In the genomic region with DNA sequence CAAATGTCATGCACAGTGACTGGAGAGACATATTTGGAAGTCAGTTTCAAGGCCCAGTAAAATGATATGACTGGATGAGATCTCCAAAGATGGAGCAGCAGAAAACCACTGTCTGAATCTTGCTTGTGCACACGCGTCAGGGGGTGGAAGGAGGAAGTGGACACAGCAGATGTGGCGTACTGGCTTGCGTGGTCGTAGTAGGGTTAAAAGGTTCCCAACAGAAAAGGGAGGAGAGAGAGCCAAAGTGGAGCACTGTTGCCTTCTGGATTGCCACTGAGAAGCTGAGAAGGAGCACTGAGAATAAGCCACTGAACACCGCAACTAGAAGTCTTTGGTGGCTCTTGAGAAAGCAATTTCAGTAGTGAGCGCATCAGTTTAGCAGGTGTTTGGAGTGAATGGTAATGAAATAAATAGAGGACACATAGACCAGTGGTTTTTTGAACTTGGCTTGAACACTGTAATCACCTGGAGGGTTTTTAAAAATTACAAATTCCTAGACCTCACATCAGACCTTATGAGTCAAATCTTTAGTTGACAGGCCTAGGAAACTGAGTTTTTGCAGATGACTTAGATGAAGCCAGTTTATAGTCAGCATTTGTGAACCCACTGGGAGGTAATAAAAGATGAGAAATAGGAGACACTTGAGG, we compare ENCODE assay signal across 12 cellular contexts.
A peak's percentile ranks its signal among the peaks of the same experiment; 100 is the strongest.
DNase-seq lines count a peak whose midpoint lies in the region; ATAC-seq and TF ChIP-seq lines count a peak whose summit lies in the region.
"Had no signal": no experiment of that assay in that cellular context is flagged by ENCODE, and none has a peak within 500 bp of the region (broad histone marks: within the 10 kb centered on the region; RNA-seq: fewer than 3 reads in every experiment).

No MANE protein-coding gene starts in this region.

- peak; percentile 35 for ATAC-seq in GM19395 (IDR thresholded peaks at IDR 0.05; ENCODE audit: unreplicated experiment)
- ATAC-seq in central memory CD8-positive, alpha-beta T cell (replicated peaks; ENCODE audit: extremely low read depth, poor library complexity, severe bottlenecking) = no peak
- ATAC-seq: body of pancreas had no signal

- in situ Hi-C loops in transverse colon (cut with MboI; ENCODE audit: low pct_ligation_motif_present in 1 of 4, low pct_unique_long_range_greater_than_20kb in 1 of 4, low sequenced_read_pairs in 3 of 4) = no loop called here

- CTCF ChIA-PET in CD8-positive, alpha-beta memory T cell (lab: Charles Lee) = interaction anchor here (0.8 to 2.1 kb wide), 5 partner anchors 24 to 299 kb away, joined by 3 to 15 read pairs (median 6); a partner anchor contains a TSS

- peak overlapping the region; percentile 84 to 98 (median 90) for H3K27ac Mint-ChIP-seq in CD8-positive, alpha-beta memory T cell
- peak overlapping the region; percentile 92 for H3K27ac Mint-ChIP-seq in central memory CD8-positive, alpha-beta T cell (ENCODE audit: low read depth)

- H3K4me3 Mint-ChIP-seq in CD8-positive, alpha-beta memory T cell = peak overlapping the region in 6 of 7 donors; percentile 33 to 79 (median 59)
- peak overlapping the region; percentile 30 for H3K4me3 Mint-ChIP-seq in central memory CD8-positive, alpha-beta T cell

- TF ChIP-seq POLR2A in NB4 (IDR thresholded peaks at IDR 0.05; ENCODE audit: extremely low read depth, insufficient read length) (no peak), transverse colon (IDR thresholded peaks at IDR 0.05) (no peak)

- H3K4me1 Mint-ChIP-seq in CD8-positive, alpha-beta memory T cell = peaks cover 48 to 57% (median 51%) of the 10 kb centered on the region in 3 donors
- peaks cover 48% of the 10 kb centered on the region for H3K4me1 Mint-ChIP-seq in central memory CD8-positive, alpha-beta T cell

- no peak for TF ChIP-seq EP300 in transverse colon (IDR thresholded peaks at IDR 0.05; ENCODE audit: low read depth)

- TF ChIP-seq CTCF in NB4 (IDR thresholded peaks at IDR 0.05; ENCODE audit: low read depth, low read length) (no peak), transverse colon (IDR thresholded peaks at IDR 0.05) (no peak)

- no peaks in the 10 kb centered on the region for H3K27me3 ChIP-seq in CD8-positive, alpha-beta memory T cell (ENCODE audit: insufficient read depth, low read length, poor library complexity, severe bottlenecking)
- H3K27me3 ChIP-seq in transverse colon = no peaks in the 10 kb centered on the region
- H3K27me3 ChIP-seq: body of pancreas, testis had no signal

- POLR2A ChIA-PET in CD8-positive, alpha-beta memory T cell (lab: Charles Lee) = interaction anchor here (0.6 to 1.7 kb wide), 3 partner anchors 151 to 296 kb away, joined by 3 to 13 read pairs (median 5); a partner anchor contains a TSS

- H3K27me3 Mint-ChIP-seq in CD8-positive, alpha-beta memory T cell = no peaks in the 10 kb centered on the region
- H3K27me3 Mint-ChIP-seq in central memory CD8-positive, alpha-beta T cell = no peaks in the 10 kb centered on the region

- H3K4me1 ChIP-seq in CD8-positive, alpha-beta memory T cell (ENCODE audit: insufficient read depth, low read length) = peaks cover 42% of the 10 kb centered on the region
- H3K4me1 ChIP-seq in transverse colon = peaks cover 0 to 2% (median 0%) of the 10 kb centered on the region in 4 donors
- H3K4me1 ChIP-seq: testis had no signal

- DNase-seq in CD8-positive, alpha-beta memory T cell = no peak
- DNase-seq in NB4 (ENCODE audit: low read depth) = peak; percentile 86
- no peak for DNase-seq in central memory CD8-positive, alpha-beta T cell (ENCODE audit: low spot score in 2 of 2)
- no peak for DNase-seq in COLO668 (lab: John Stamatoyannopoulos, UW; ENCODE audit: unreplicated experiment)
- DNase-seq in transverse colon = no peak
- no peak for DNase-seq in NCI-H748 (lab: John Stamatoyannopoulos, UW; ENCODE audit: unreplicated experiment)
- no peak for DNase-seq in NCI-H1105 (lab: John Stamatoyannopoulos, UW)
- DNase-seq: activated CD8-positive, alpha-beta memory T cell treated with anti-CD3 and anti-CD28 coated beads for 24 hours; body of pancreas; stimulated activated CD4-positive, alpha-beta T cell treated with anti-CD3 and anti-CD28 coated beads, Interleukin-2, amount 100 ng/mL, for 24 hours; testis had no signal

- H3K36me3 ChIP-seq in CD8-positive, alpha-beta memory T cell (ENCODE audit: insufficient read depth, low read length) = no peaks in the 10 kb centered on the region
- H3K36me3 ChIP-seq in transverse colon = no peaks in the 10 kb centered on the region

- H3K36me3 Mint-ChIP-seq in CD8-positive, alpha-beta memory T cell = peaks cover 0 to 2% (median 0%) of the 10 kb centered on the region in 3 donors
- peaks cover 2% of the 10 kb centered on the region for H3K36me3 Mint-ChIP-seq in central memory CD8-positive, alpha-beta T cell (ENCODE audit: insufficient read depth)

- no peaks in the 10 kb centered on the region for H3K9me3 Mint-ChIP-seq in CD8-positive, alpha-beta memory T cell
- peaks cover 10% of the 10 kb centered on the region for H3K9me3 Mint-ChIP-seq in central memory CD8-positive, alpha-beta T cell

- no peaks in the 10 kb centered on the region for H3K9me3 ChIP-seq in CD8-positive, alpha-beta memory T cell (ENCODE audit: low read length)
- H3K9me3 ChIP-seq in transverse colon = no peaks in the 10 kb centered on the region
- H3K9me3 ChIP-seq: body of pancreas, testis had no signal

- H3K27ac ChIP-seq in CD8-positive, alpha-beta memory T cell (ENCODE audit: low read depth, low read length) = peak overlapping the region; percentile 21
- H3K27ac ChIP-seq in transverse colon = no peak overlapping the region
- H3K27ac ChIP-seq: body of pancreas, testis had no signal

- intact Hi-C loops in transverse colon (cut with DNase I; ENCODE audit: low total_unique reads) = no loop called here

- WGBS in transverse colon (ENCODE audit: low coverage in 1 of 2), 2 donors = 84 to 100% methylated on average over 3 to 7 of the region's 7 CpGs

- no peak overlapping the region for H3K4me3 ChIP-seq in CD8-positive, alpha-beta memory T cell (ENCODE audit: low read length)
- H3K4me3 ChIP-seq in NB4 (ENCODE audit: low read depth, low read length) (no peak overlapping the region), transverse colon (no peak overlapping the region)
- H3K4me3 ChIP-seq: body of pancreas, testis had no signal
